In the genomic region with DNA sequence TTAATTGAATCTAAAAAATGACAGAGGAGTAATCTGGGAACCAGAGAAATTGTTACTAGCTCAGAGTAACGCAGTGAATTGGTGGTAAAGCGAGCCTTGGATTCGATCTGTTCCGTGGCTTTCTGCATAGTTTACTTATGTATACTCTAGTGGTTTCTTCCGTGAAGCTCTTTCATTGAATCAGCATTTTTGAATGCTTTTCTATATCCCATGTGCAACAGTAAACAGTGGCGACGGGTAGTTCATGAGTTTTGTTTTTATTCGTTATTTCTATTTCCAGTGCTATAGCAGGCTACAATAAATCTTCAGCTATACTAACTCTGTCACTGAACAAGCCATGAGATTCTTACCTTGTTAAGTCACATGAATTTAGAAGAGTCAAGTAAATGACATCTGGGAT, we compare ENCODE assay signal across 28 cellular contexts. TPM values are rescaled to one million over a fixed set of nuclear protein-coding genes. Genes with fewer than 3 reads are reported as not detected.
"Had no signal": no experiment of that assay in that cellular context is flagged by ENCODE, and none has a peak within 500 bp of the region (broad histone marks: within the 10 kb centered on the region; RNA-seq: fewer than 3 reads in every experiment).

No MANE protein-coding gene starts in this region.

- H3K27me3 ChIP-seq: adrenal gland, ascending aorta, colonic mucosa, dorsolateral prefrontal cortex, hepatocyte, transverse colon, uterus had no signal

- FAIRE-seq: endothelial cell of umbilical vein, frontal cortex, small intestine, TTC549 had no signal

- H3K4me1 ChIP-seq: adrenal gland, ascending aorta, colonic mucosa, transverse colon, uterus had no signal

- H3K27ac ChIP-seq: adrenal gland, ascending aorta, colonic mucosa, hepatocyte, transverse colon, uterus had no signal

- ATAC-seq: activated T-cell treated with anti-CD3 and anti-CD28 coated beads, Interleukin-2, amount 50 U/mL, for 4 hours; effector memory CD8-positive, alpha-beta T cell; esophagus mucosa; left cardiac atrium; mucosa of descending colon; sciatic nerve; stimulated activated naive B cell treated with anti-CD40 and anti-IgM and Interleukin-4, amounts not matched to agents 10 μg/mL and 1 μg/mL and 100 μg/mL, for 72 hours; WTC11 had no signal

- H3K4me2 ChIP-seq: hepatocyte had no signal

- DNase-seq: activated CD4-positive, alpha-beta T cell treated with anti-CD3 and anti-CD28 coated beads, Interleukin-2, amount 50 U/mL, for 48 hours; activated CD8-positive, alpha-beta memory T cell treated with anti-CD3 and anti-CD28 coated beads, Interleukin-2, amount 50 U/mL, for 48 hours; activated naive CD4-positive, alpha-beta T cell; activated T-cell treated with anti-CD3 and anti-CD28 coated beads, Interleukin-2, amount 50 U/mL, for 4 hours; adrenal gland; central memory CD4-positive, alpha-beta T cell; colonic mucosa; dorsolateral prefrontal cortex; effector memory CD8-positive, alpha-beta T cell; glutamatergic neuron; left cardiac atrium; mucosa of descending colon; nucleus accumbens; posterior cingulate gyrus; small intestine; stimulated activated CD4-positive, alpha-beta T cell treated with anti-CD3 and anti-CD28 coated beads, Interleukin-2, amount 100 ng/mL, for 24 hours; stimulated activated naive B cell treated with anti-CD40 and anti-IgM and Interleukin-4, amounts not matched to agents 10 μg/mL and 1 μg/mL and 100 μg/mL, for 72 hours; transverse colon; uterus had no signal

- H2AFZ ChIP-seq: hepatocyte had no signal

- H3K4me3 ChIP-seq: adrenal gland, ascending aorta, colonic mucosa, dorsolateral prefrontal cortex, hepatocyte, mucosa of descending colon, transverse colon, uterus had no signal

- H3K36me3 ChIP-seq: adrenal gland, ascending aorta, colonic mucosa, transverse colon, uterus had no signal

- H3K9me3 ChIP-seq: adrenal gland, ascending aorta, colonic mucosa, mucosa of descending colon, transverse colon, uterus had no signal

- H3K79me2 ChIP-seq: hepatocyte had no signal

RNA-seq across cellular contexts. Expression of gene MAP3K7CL, which starts 14.5 kb away (rescaled TPM):
- total RNA-seq: hepatocyte had no signal
- polyA plus RNA-seq: neural cell had no signal
